11 cellular contexts compared by ENCODE assay signal in the genomic region with DNA sequence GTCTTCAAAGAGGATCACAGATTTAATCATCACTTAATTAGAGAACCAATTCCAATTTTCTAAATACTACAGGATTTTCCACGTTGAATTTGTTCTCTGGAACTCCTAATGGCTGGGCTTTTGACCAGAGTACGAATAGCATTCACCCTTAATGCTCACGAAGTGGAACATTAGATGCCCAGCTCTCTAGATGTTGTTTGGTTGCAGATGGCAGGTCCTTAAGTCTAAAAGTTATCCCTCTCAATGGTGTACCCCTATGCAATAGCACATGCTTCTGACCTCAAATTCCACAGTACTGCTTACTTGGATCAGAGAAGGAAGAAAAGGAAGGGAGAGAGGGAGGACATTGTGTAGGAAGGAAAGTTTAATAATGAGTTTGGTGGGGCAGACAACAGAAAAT. TPM values are rescaled to one million over a fixed set of nuclear protein-coding genes. Genes with fewer than 3 reads are reported as not detected.
"Had no signal": no experiment of that assay in that cellular context is flagged by ENCODE, and none has a peak within 500 bp of the region (broad histone marks: within the 10 kb centered on the region; RNA-seq: fewer than 3 reads in every experiment).

No MANE protein-coding gene starts in this region.

- H3K27ac ChIP-seq: HL-60 had no signal

- H3K4me1 ChIP-seq: HAP-1 had no signal

- DNase-seq: GOT3, H7, HFFc6, KBM-7 had no signal

- H3K9me3 ChIP-seq: HAP-1 had no signal

- H3K36me3 ChIP-seq: HAP-1 had no signal

- ATAC-seq: HCT116, HepG2 had no signal

- FAIRE-seq: HepG2 had no signal

- H3K4me3 ChIP-seq: HAP-1 had no signal

RNA-seq across cellular contexts. Expression of a gene that starts 8.6 kb away (rescaled TPM):
- total RNA-seq: H4, H7, HepG2, HFFc6, HT1080 had no signal
- polyA plus RNA-seq: IgD-negative memory B cell had no signal
